ENCODE assay signal across 28 cellular contexts in the genomic region with DNA sequence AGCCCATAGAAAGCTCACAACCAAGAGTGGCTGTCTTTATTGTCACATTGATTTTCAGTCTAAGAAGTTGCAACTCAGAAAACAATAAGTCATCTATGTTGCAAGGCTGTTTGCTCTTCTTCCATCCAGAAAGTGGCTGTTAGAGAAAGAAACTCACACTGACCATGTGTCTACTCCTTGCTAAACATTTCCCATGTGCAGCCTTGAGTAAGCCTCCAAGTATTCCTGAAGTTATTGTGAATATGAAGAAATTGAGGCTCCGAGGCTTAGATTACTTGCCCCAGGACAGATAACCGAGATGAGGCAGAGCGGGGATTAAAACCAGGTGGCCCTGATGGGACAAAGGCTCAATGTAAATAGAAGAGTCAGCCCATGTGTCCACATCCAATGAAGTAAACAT.
"Had no signal": no experiment of that assay in that cellular context is flagged by ENCODE, and none has a peak within 500 bp of the region (broad histone marks: within the 10 kb centered on the region; RNA-seq: fewer than 3 reads in every experiment).

No MANE protein-coding gene starts in this region.

- H3K4me3 ChIP-seq: esophagus muscularis mucosa, gastrocnemius medialis, heart left ventricle had no signal

- H3K4me1 ChIP-seq: esophagus muscularis mucosa, foreskin keratinocyte, gastrocnemius medialis, heart left ventricle had no signal

- H3K36me3 ChIP-seq: brain microvascular endothelial cell, esophagus muscularis mucosa, gastrocnemius medialis had no signal

- H3K9me3 ChIP-seq: esophagus muscularis mucosa, gastrocnemius medialis, heart left ventricle had no signal

- H3K27me3 ChIP-seq: brain microvascular endothelial cell, esophagus muscularis mucosa, foreskin keratinocyte, gastrocnemius medialis, heart left ventricle had no signal

- DNase-seq: activated CD4-positive, alpha-beta T cell treated with anti-CD3 and anti-CD28 coated beads for 1 hour; activated CD4-positive, alpha-beta T cell treated with anti-CD3 and anti-CD28 coated beads for 4 hours; activated CD4-positive, alpha-beta T cell treated with anti-CD3 and anti-CD28 coated beads, Interleukin-2, amount 50 U/mL, for 1 hour; activated CD4-positive, alpha-beta T cell treated with anti-CD3 and anti-CD28 coated beads, Interleukin-2, amount 50 U/mL, for 48 hours; activated CD8-positive, alpha-beta memory T cell treated with anti-CD3 and anti-CD28 coated beads, Interleukin-2, amount 10 ng/mL, durations not matched to agents 7 days and 5 days; activated CD8-positive, alpha-beta memory T cell treated with anti-CD3 and anti-CD28 coated beads, Interleukin-2, amount 50 U/mL, for 4 hours; activated CD8-positive, alpha-beta T cell treated with anti-CD3 and anti-CD28 coated beads, Interleukin-2, amount 10 ng/mL, durations not matched to agents 7 days and 5 days; activated effector memory CD4-positive, alpha-beta T cell treated with anti-CD3 and anti-CD28 coated beads, Interleukin-2, amount 50 U/mL, for 16 hours; activated naive CD4-positive, alpha-beta T cell treated with anti-CD3 and anti-CD28 coated beads for 36 hours; activated naive CD8-positive, alpha-beta T cell treated with anti-CD3 and anti-CD28 coated beads for 36 hours; activated naive CD8-positive, alpha-beta T cell treated with anti-CD3 and anti-CD28 coated beads, Interleukin-2, amount 50 U/mL, for 24 hours; activated T-cell treated with anti-CD3 and anti-CD28 coated beads, Interleukin-2, amount 50 U/mL, for 1 hour; activated T-cell treated with anti-CD3 and anti-CD28 coated beads, Interleukin-2, amount 50 U/mL, for 48 hours; amniotic stem cell; anterior cingulate cortex; brain microvascular endothelial cell; cortex of kidney; dermis blood vessel endothelial cell; effector CD4-positive, alpha-beta T cell; effector memory CD8-positive, alpha-beta T cell; erythroblast; foreskin keratinocyte; gastrocnemius medialis; glutamatergic neuron; heart left ventricle; hypothalamus; T-helper 2 cell had no signal
